In genomic region chr5:151164687-151165392, GRCh38 we compare ENCODE assay signal across 8 cellular contexts. TPM values are rescaled to one million over a fixed set of nuclear protein-coding genes. Genes with fewer than 3 reads are reported as not detected.
DNase-seq lines count a peak whose midpoint lies in the region; ATAC-seq and TF ChIP-seq lines count a peak whose summit lies in the region.

No MANE protein-coding gene starts in this region.

- no peaks in the 10 kb centered on the region for H3K9me3 ChIP-seq in left lung

- H3K27ac ChIP-seq in left lung = no peak overlapping the region

- peak; percentile 84 for DNase-seq in AG08395 (ENCODE audit: low spot score)
- peak; percentile 76 for DNase-seq in NCI-H2227 (lab: John Stamatoyannopoulos, UW; ENCODE audit: unreplicated experiment)
- peak; percentile 78 for DNase-seq in activated CD4-positive, CD25-positive, alpha-beta regulatory T cell treated with anti-CD3 and anti-CD28 coated beads, Interleukin-2, amount 50 U/mL, for 72 hours
- DNase-seq in cerebellum (ENCODE audit: low spot score) = peak; percentile 77
- DNase-seq in left lung = peak in 1 of 2 donors; percentile 67
- DNase-seq in stimulated activated CD4-positive, alpha-beta T cell treated with anti-CD3 and anti-CD28 coated beads, TNF-alpha, amount 100 ng/mL, for 1 hour (ENCODE audit: low read depth in 3 of 3, low spot score in 1 of 3) = peak; percentile 57 to 73 (median 63)

- no peaks in the 10 kb centered on the region for H3K36me3 ChIP-seq in left lung

- peaks cover 0 to 7% of the 10 kb centered on the region in 2 donors for H3K4me1 ChIP-seq in left lung

- intact Hi-C loops in left lung (cut with DNase I) = loop anchor here in 1 of 2 donors (5.0 kb wide), 1 partner anchor 38 kb away; no protein-coding TSS in a partner anchor

- no peaks in the 10 kb centered on the region for H3K27me3 ChIP-seq in left lung

- ATAC-seq in GM18520 (IDR thresholded peaks at IDR 0.05; ENCODE audit: unreplicated experiment) = peak; percentile 92
- ATAC-seq in HG03064 (IDR thresholded peaks at IDR 0.05; ENCODE audit: low read depth, unreplicated experiment) = peak; percentile 91
- peak; percentile 99 for ATAC-seq in left lung

- no peak overlapping the region for H3K4me3 ChIP-seq in left lung

- TF ChIP-seq CTCF in left lung (IDR thresholded peaks at IDR 0.05) = peak; percentile 84 to 96

RNA-seq across cellular contexts. Expression of gene ANXA6, which starts 7.3 kb away (rescaled TPM):
- total RNA-seq in cerebellum = 80.7 TPM
- 100 to 1,000 TPM; 188 to 198 TPM for total RNA-seq in left lung

RNA-seq across cellular contexts. Expression of gene CCDC69, which starts 59.1 kb away (rescaled TPM):
- 0.36 TPM for total RNA-seq in cerebellum
- 10 to 100 TPM; 34.6 to 66.4 TPM for total RNA-seq in left lung

Comparison
In these comparisons a context has a peak if more than half of its experiments do, and no peak if none do; other contexts are left out.
1. RNA of gene CCDC69, which starts 59.1 kb away (total RNA-seq): 34.6 to 66.4 TPM in left lung; 0.36 TPM in cerebellum (single experiment); every median in the first group is over 10 times any median in the second.
2. Peak in every context shown above with its lines, with median percentiles within 50 percentile points of each other: ATAC-seq.